Comparison of ENCODE assay signal across 31 cellular contexts in the genomic region with DNA sequence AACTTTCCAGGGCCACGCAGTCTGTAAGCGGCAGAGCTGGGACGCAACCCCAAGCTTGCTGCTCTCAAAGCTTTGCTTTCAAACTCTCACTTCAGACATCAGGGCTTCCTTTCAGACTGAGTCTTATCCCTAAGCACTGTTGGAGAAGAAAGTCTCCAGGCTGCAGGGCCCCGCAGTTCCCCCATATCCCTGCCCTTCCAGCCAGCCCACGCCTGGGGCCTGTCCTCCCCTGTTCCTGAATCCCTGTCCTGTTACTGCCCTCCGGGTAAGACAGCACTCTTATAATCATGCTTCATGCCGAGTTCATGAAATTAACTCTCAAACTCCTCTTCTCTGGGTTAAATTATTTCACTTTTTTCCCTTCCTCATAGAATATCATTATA.
"Had no signal": no experiment of that assay in that cellular context is flagged by ENCODE, and none has a peak within 500 bp of the region (broad histone marks: within the 10 kb centered on the region; RNA-seq: fewer than 3 reads in every experiment).

No MANE protein-coding gene starts in this region.

- H3K4me3 Mint-ChIP-seq: activated T-helper 1 cell treated with anti-CD3 and anti-CD28 coated beads, Interleukin-12 subunit alpha, Interleukin-12 subunit beta, Interleukin-2, Interleukin-4 antibody, amounts not matched to agents 30 ng/mL and 10 ng/mL and 1 ng/mL, durations not matched to agents 14 hours and 24 hours and 36 hours; brain; effector memory CD8-positive, alpha-beta T cell; neural crest cell; stimulated activated naive B cell treated with anti-CD40 and anti-IgM and Interleukin-4, amounts not matched to agents 10 μg/mL and 1 μg/mL and 100 μg/mL, for 72 hours; WTC11 had no signal

- H3K27me3 ChIP-seq: ascending aorta, cardiac muscle cell, gastrocnemius medialis, right atrium auricular region, stomach, thyroid gland, upper lobe of right lung had no signal

- H3K27ac Mint-ChIP-seq: WTC11 had no signal

- H3K36me3 ChIP-seq: ascending aorta, cardiac muscle cell, gastrocnemius medialis, right atrium auricular region, thyroid gland, upper lobe of right lung had no signal

- H3K4me1 ChIP-seq: ascending aorta, gastrocnemius medialis, thyroid gland had no signal

- H3K27ac ChIP-seq: ascending aorta, cardiac muscle cell, coronary artery, gastrocnemius medialis, left ventricle myocardium inferior, right atrium auricular region, thyroid gland, upper lobe of right lung had no signal

- H3K4me3 ChIP-seq: ascending aorta, cardiac muscle cell, coronary artery, gastrocnemius medialis, left ventricle myocardium inferior, lung, mucosa of descending colon, right atrium auricular region, stomach, thyroid gland, upper lobe of right lung had no signal

- DNase-seq: activated CD4-positive, alpha-beta T cell treated with anti-CD3 and anti-CD28 coated beads for 1 hour; activated CD4-positive, alpha-beta T cell treated with anti-CD3 and anti-CD28 coated beads, Interleukin-2, amount 50 U/mL, for 1 hour; activated CD8-positive, alpha-beta memory T cell treated with anti-CD3 and anti-CD28 coated beads for 24 hours; activated gamma-delta T cell; activated T-cell treated with anti-CD3 and anti-CD28 coated beads, Interleukin-2, amount 50 U/mL, for 1 hour; cerebellar nuclear complex; effector memory CD8-positive, alpha-beta T cell; gastrocnemius medialis; glutamatergic neuron; left ventricle myocardium inferior; mucosa of descending colon; occipital lobe; stimulated activated CD4-positive, alpha-beta T cell treated with anti-CD3 and anti-CD28 coated beads, Interleukin-15, amount 100 ng/mL, for 24 hours; stimulated activated CD4-positive, alpha-beta T cell treated with anti-CD3 and anti-CD28 coated beads, Interleukin-2, amount 100 ng/mL, for 24 hours; stimulated activated naive B cell treated with anti-CD40 and anti-IgM and Interleukin-4, amounts not matched to agents 10 μg/mL and 1 μg/mL and 100 μg/mL, for 72 hours; stomach; T-helper 17 cell; T1000; thyroid gland; upper lobe of right lung had no signal

- ATAC-seq: effector memory CD8-positive, alpha-beta T cell; gastrocnemius medialis; mucosa of descending colon; stimulated activated naive B cell treated with anti-CD40 and anti-IgM and Interleukin-4, amounts not matched to agents 10 μg/mL and 1 μg/mL and 100 μg/mL, for 72 hours; T-helper 17 cell; upper lobe of right lung; WTC11 had no signal

- H3K9me3 ChIP-seq: ascending aorta, gastrocnemius medialis, mucosa of descending colon, stomach, thyroid gland, upper lobe of right lung had no signal

- FAIRE-seq: islet of Langerhans had no signal

- H3K27me3 Mint-ChIP-seq: activated naive CD8-positive, alpha-beta T cell; brain; effector memory CD8-positive, alpha-beta T cell; stimulated activated naive B cell treated with anti-CD40 and anti-IgM and Interleukin-4, amounts not matched to agents 10 μg/mL and 1 μg/mL and 100 μg/mL, for 72 hours; T-helper 17 cell had no signal

- H3K4me1 Mint-ChIP-seq: WTC11 had no signal

- H3K9me3 Mint-ChIP-seq: activated T-helper 1 cell treated with anti-CD3 and anti-CD28 coated beads, Interleukin-12 subunit alpha, Interleukin-12 subunit beta, Interleukin-2, Interleukin-4 antibody, amounts not matched to agents 30 ng/mL and 10 ng/mL and 1 ng/mL, durations not matched to agents 14 hours and 24 hours and 36 hours; effector memory CD8-positive, alpha-beta T cell; neural crest cell; stimulated activated naive B cell treated with anti-CD40 and anti-IgM and Interleukin-4, amounts not matched to agents 10 μg/mL and 1 μg/mL and 100 μg/mL, for 72 hours had no signal
